ENCODE assay signal across 1 cellular context in the genomic region with DNA sequence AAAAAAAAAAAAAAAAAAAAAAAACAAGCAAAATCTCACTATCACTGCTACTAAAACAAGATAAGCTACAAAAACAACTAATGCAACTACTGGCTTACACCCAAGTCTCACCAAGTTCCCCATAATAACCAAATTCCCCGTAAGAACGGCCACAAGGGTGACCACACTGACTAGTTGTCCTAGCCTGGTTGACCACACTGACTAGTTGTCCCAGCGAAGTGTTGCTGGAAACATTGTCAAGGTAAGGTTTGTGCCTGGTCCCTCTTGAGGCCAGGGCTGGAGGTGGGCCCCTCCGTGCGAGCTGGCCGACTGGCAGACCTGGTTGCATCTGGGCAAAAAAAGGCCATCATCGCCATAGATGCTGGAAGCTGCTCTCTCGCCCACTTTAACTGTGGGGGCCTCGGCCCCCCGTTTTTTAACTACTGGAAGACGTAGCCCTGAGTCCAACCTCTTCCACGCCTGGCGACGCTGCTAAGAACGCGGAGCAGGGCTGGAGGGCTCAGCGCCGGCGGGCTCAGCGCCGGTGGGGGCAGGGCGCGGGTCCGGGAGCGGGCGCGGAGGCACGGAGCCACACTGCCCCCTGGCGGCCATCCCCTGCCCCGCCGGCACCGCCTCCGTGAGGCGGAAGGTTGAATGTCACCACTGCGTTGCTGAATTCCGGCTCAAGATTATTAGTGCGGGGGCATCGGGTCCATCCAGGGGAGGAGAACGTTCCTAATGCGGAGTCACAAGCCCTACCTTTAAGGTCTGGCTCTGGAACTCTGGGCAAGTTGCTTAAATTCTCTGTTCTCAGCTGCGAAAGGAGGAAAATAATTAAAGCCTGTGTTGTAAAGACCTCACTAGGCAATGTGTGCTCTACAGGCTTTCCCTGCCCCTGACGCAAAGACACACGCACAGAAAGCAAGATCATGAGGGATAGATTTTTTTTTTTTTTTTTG.
TF ChIP-seq lines count a peak whose summit lies in the region.

No MANE protein-coding gene starts in this region.

TF ChIP-seq in HepG2, 621 proteins besides CTCF, POLR2A, EP300 and RAD21 (continued from another document and continues in another):
- TF ChIP-seq, protein P1, sequence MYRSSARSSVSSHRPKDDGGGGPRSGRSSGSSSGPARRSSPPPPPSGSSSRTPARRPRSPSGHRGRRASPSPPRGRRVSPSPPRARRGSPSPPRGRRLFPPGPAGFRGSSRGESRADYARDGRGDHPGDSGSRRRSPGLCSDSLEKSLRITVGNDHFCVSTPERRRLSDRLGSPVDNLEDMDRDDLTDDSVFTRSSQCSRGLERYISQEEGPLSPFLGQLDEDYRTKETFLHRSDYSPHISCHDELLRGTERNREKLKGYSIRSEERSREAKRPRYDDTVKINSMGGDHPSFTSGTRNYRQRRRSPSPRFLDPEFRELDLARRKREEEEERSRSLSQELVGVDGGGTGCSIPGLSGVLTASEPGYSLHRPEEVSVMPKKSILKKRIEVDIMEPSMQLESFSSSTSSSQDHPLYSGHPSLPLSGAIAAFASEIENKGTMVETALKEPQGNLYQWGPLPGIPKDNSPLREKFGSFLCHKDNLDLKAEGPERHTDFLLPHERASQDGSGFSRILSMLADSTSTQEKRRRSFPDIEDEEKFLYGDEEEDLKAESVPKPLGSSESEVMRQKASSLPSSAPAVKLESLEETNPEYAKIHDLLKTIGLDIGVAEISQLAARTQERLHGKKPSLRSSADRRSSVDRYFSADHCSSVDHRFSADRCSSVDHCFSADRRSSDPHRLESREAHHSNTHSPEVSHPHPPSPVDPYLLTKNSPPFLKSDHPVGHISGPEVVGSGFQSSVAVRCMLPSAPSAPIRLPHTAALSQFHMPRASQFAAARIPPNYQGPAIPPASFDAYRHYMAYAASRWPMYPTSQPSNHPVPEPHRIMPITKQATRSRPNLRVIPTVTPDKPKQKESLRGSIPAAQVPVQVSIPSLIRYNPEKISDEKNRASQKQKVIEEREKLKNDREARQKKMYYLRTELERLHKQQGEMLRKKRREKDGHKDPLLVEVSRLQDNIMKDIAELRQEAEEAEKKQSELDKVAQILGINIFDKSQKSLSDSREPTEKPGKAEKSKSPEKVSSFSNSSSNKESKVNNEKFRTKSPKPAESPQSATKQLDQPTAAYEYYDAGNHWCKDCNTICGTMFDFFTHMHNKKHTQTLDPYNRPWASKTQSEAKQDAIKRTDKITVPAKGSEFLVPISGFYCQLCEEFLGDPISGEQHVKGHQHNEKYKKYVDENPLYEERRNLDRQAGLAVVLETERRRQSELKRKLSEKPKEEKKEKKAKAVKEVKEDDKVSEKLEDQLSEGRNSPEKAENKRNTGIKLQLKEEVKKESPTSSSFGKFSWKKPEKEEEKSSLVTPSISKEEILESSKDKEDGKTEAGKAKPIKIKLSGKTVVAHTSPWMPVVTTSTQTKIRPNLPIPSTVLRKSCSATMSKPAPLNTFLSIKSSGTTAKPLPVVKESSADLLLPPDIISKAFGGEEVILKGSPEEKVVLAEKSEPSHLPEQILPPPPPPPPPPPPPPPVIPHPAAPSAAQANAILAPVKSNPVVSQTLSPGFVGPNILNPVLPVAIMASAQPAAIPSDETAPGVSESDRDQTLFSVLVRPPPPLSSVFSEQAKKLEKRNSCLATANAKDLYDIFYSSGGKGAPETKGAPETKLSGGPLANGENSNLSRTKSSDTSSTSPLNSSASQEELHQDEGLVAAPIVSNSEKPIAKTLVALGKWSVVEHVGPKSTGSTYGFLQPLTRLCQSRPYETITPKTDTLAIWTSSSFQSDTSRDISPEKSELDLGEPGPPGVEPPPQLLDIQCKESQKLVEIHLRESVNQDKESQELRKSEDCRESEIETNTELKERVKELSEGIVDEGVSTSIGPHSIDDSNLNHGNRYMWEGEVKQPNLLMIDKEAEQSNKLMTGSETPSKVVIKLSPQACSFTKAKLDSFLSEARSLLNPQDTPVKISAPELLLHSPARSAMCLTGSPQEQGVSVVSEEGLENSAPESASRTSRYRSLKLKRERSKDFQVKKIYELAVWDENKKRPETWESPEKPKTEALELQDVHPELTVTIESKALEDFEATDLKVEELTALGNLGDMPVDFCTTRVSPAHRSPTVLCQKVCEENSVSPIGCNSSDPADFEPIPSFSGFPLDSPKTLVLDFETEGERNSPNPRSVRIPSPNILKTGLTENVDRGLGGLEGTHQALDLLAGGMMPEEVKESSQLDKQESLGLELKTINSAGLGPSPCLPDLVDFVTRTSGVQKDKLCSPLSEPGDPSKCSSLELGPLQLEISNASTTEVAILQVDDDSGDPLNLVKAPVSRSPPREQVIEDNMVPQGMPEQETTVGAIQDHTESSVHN (CRISPR knock-in tag; IDR thresholded peaks at IDR 0.05), result no peak
- TF ChIP-seq NR1H2 (CRISPR knock-in tag; IDR thresholded peaks at IDR 0.05; ENCODE audit: borderline replicate concordance, low read depth), result no peak
- no peak; the same call in 1 of the 2 replicates for TF ChIP-seq CBX5 (CRISPR knock-in tag; IDR thresholded peaks at IDR 0.05; ENCODE audit: borderline replicate concordance)
- TF ChIP-seq, protein P2, sequence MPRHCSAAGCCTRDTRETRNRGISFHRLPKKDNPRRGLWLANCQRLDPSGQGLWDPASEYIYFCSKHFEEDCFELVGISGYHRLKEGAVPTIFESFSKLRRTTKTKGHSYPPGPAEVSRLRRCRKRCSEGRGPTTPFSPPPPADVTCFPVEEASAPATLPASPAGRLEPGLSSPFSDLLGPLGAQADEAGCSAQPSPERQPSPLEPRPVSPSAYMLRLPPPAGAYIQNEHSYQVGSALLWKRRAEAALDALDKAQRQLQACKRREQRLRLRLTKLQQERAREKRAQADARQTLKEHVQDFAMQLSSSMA (CRISPR knock-in tag; IDR thresholded peaks at IDR 0.05), result no peak
- TF ChIP-seq, protein P3, sequence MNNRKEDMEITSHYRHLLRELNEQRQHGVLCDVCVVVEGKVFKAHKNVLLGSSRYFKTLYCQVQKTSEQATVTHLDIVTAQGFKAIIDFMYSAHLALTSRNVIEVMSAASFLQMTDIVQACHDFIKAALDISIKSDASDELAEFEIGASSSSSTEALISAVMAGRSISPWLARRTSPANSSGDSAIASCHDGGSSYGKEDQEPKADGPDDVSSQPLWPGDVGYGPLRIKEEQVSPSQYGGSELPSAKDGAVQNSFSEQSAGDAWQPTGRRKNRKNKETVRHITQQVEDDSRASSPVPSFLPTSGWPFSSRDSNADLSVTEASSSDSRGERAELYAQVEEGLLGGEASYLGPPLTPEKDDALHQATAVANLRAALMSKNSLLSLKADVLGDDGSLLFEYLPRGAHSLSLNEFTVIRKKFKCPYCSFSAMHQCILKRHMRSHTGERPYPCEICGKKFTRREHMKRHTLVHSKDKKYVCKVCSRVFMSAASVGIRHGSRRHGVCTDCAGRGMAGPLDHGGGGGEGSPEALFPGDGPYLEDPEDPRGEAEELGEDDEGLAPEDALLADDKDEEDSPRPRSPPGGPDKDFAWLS (CRISPR knock-in tag; IDR thresholded peaks at IDR 0.05; ENCODE audit: borderline replicate concordance), result no peak
- no peak; the same call in 1 of the 2 replicates for TF ChIP-seq GPN1 (CRISPR knock-in tag; IDR thresholded peaks at IDR 0.05; ENCODE audit: borderline replicate concordance)
- TF ChIP-seq, protein P4, sequence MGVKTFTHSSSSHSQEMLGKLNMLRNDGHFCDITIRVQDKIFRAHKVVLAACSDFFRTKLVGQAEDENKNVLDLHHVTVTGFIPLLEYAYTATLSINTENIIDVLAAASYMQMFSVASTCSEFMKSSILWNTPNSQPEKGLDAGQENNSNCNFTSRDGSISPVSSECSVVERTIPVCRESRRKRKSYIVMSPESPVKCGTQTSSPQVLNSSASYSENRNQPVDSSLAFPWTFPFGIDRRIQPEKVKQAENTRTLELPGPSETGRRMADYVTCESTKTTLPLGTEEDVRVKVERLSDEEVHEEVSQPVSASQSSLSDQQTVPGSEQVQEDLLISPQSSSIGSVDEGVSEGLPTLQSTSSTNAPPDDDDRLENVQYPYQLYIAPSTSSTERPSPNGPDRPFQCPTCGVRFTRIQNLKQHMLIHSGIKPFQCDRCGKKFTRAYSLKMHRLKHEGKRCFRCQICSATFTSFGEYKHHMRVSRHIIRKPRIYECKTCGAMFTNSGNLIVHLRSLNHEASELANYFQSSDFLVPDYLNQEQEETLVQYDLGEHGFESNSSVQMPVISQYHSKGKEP (CRISPR knock-in tag; IDR thresholded peaks at IDR 0.05), result no peak
- TF ChIP-seq ZNF253 (CRISPR knock-in tag; IDR thresholded peaks at IDR 0.05; ENCODE audit: borderline replicate concordance), result no peak
- TF ChIP-seq, protein P5, sequence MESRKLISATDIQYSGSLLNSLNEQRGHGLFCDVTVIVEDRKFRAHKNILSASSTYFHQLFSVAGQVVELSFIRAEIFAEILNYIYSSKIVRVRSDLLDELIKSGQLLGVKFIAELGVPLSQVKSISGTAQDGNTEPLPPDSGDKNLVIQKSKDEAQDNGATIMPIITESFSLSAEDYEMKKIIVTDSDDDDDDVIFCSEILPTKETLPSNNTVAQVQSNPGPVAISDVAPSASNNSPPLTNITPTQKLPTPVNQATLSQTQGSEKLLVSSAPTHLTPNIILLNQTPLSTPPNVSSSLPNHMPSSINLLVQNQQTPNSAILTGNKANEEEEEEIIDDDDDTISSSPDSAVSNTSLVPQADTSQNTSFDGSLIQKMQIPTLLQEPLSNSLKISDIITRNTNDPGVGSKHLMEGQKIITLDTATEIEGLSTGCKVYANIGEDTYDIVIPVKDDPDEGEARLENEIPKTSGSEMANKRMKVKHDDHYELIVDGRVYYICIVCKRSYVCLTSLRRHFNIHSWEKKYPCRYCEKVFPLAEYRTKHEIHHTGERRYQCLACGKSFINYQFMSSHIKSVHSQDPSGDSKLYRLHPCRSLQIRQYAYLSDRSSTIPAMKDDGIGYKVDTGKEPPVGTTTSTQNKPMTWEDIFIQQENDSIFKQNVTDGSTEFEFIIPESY (CRISPR knock-in tag; IDR thresholded peaks at IDR 0.05), result peak; percentile 21; the same call in 1 of the 2 replicates
- TF ChIP-seq ZNF772 (CRISPR knock-in tag; IDR thresholded peaks at IDR 0.05), result 0 out of 2 replicates have a peak, but pooled peaks have one; percentile 31
- TF ChIP-seq ARHGAP35 (CRISPR knock-in tag; IDR thresholded peaks at IDR 0.05; ENCODE audit: borderline replicate concordance), result no peak
- no peak for TF ChIP-seq ZNF337 (CRISPR knock-in tag; IDR thresholded peaks at IDR 0.05; ENCODE audit: borderline replicate concordance, low read depth)
- peak; percentile 59; the same call in 1 of the 2 replicates for TF ChIP-seq MEIS2 (CRISPR knock-in tag; IDR thresholded peaks at IDR 0.05)
- TF ChIP-seq HNRNPLL (IDR thresholded peaks at IDR 0.05; ENCODE audit: low read depth, low read length, poor library complexity, severe bottlenecking), result no peak
- no peak for TF ChIP-seq NRL (CRISPR knock-in tag; IDR thresholded peaks at IDR 0.05; ENCODE audit: borderline replicate concordance)
- TF ChIP-seq, protein P6, sequence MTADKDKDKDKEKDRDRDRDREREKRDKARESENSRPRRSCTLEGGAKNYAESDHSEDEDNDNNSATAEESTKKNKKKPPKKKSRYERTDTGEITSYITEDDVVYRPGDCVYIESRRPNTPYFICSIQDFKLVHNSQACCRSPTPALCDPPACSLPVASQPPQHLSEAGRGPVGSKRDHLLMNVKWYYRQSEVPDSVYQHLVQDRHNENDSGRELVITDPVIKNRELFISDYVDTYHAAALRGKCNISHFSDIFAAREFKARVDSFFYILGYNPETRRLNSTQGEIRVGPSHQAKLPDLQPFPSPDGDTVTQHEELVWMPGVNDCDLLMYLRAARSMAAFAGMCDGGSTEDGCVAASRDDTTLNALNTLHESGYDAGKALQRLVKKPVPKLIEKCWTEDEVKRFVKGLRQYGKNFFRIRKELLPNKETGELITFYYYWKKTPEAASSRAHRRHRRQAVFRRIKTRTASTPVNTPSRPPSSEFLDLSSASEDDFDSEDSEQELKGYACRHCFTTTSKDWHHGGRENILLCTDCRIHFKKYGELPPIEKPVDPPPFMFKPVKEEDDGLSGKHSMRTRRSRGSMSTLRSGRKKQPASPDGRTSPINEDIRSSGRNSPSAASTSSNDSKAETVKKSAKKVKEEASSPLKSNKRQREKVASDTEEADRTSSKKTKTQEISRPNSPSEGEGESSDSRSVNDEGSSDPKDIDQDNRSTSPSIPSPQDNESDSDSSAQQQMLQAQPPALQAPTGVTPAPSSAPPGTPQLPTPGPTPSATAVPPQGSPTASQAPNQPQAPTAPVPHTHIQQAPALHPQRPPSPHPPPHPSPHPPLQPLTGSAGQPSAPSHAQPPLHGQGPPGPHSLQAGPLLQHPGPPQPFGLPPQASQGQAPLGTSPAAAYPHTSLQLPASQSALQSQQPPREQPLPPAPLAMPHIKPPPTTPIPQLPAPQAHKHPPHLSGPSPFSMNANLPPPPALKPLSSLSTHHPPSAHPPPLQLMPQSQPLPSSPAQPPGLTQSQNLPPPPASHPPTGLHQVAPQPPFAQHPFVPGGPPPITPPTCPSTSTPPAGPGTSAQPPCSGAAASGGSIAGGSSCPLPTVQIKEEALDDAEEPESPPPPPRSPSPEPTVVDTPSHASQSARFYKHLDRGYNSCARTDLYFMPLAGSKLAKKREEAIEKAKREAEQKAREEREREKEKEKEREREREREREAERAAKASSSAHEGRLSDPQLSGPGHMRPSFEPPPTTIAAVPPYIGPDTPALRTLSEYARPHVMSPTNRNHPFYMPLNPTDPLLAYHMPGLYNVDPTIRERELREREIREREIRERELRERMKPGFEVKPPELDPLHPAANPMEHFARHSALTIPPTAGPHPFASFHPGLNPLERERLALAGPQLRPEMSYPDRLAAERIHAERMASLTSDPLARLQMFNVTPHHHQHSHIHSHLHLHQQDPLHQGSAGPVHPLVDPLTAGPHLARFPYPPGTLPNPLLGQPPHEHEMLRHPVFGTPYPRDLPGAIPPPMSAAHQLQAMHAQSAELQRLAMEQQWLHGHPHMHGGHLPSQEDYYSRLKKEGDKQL (CRISPR knock-in tag; IDR thresholded peaks at IDR 0.05; ENCODE audit: low read depth), result no peak
- no peak; the same call in 1 of the 2 replicates for TF ChIP-seq ZNF839 (CRISPR knock-in tag; IDR thresholded peaks at IDR 0.05; ENCODE audit: borderline replicate concordance)
- 0 out of 2 replicates have a peak, but pooled peaks have one; percentile 33 for TF ChIP-seq KLF6 (CRISPR knock-in tag; IDR thresholded peaks at IDR 0.05)
- no peak for TF ChIP-seq SNAI1 (CRISPR knock-in tag; IDR thresholded peaks at IDR 0.05; ENCODE audit: borderline replicate concordance)
- TF ChIP-seq, protein P7, sequence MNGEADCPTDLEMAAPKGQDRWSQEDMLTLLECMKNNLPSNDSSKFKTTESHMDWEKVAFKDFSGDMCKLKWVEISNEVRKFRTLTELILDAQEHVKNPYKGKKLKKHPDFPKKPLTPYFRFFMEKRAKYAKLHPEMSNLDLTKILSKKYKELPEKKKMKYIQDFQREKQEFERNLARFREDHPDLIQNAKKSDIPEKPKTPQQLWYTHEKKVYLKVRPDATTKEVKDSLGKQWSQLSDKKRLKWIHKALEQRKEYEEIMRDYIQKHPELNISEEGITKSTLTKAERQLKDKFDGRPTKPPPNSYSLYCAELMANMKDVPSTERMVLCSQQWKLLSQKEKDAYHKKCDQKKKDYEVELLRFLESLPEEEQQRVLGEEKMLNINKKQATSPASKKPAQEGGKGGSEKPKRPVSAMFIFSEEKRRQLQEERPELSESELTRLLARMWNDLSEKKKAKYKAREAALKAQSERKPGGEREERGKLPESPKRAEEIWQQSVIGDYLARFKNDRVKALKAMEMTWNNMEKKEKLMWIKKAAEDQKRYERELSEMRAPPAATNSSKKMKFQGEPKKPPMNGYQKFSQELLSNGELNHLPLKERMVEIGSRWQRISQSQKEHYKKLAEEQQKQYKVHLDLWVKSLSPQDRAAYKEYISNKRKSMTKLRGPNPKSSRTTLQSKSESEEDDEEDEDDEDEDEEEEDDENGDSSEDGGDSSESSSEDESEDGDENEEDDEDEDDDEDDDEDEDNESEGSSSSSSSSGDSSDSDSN (CRISPR knock-in tag; IDR thresholded peaks at IDR 0.05), result peak; percentile 45; the same call in 1 of the 2 replicates
